ENCODE assay signal across 25 cellular contexts in genomic region chr5:152704286-152704685, GRCh38.
DNase-seq lines count a peak whose midpoint lies in the region; ATAC-seq, FAIRE-seq and TF ChIP-seq lines count a peak whose summit lies in the region.
"Had no signal": no experiment of that assay in that cellular context is flagged by ENCODE, and none has a peak within 500 bp of the region (broad histone marks: within the 10 kb centered on the region; RNA-seq: fewer than 3 reads in every experiment).

No MANE protein-coding gene starts in this region.

- ATAC-seq in HepG2 (no peak), right lobe of liver (no peak), IMR-90 (ENCODE audit: low read depth) (no peak), K562 (no peak)
- ATAC-seq: CD8-positive, alpha-beta T cell had no signal

- H3K4me3 Mint-ChIP-seq in HFFc6, result no peak overlapping the region
- H3K4me3 Mint-ChIP-seq: B cell; CD4-positive, alpha-beta T cell; CD8-positive, alpha-beta T cell had no signal

- H3K4me1 ChIP-seq in HepG2 (ENCODE audit: insufficient read depth, low read length) (no peaks in the 10 kb centered on the region), right lobe of liver (no peaks in the 10 kb centered on the region), IMR-90 (ENCODE audit: control insufficient read depth, insufficient read depth, low read length) (no peaks in the 10 kb centered on the region), K562 (replicated peaks in 1 of 2; ENCODE audit: control insufficient read depth in 2 of 2, insufficient read depth in 2 of 2, low read length in 2 of 2) (no peaks in the 10 kb centered on the region)

- H2AFZ ChIP-seq in HepG2 (ENCODE audit: low read length) (no peak overlapping the region), IMR-90 (replicated peaks; ENCODE audit: low read length, poor library complexity) (no peak overlapping the region), K562 (ENCODE audit: low read depth, low read length) (no peak overlapping the region)

- no peak overlapping the region for H3K27ac Mint-ChIP-seq in HFFc6
- H3K27ac Mint-ChIP-seq: B cell; CD4-positive, alpha-beta T cell; CD8-positive, alpha-beta T cell had no signal

- intact Hi-C loops in HepG2 (cut with micrococcal nuclease; ENCODE audit: unreplicated experiment), result no loop called here
- intact Hi-C loops in right lobe of liver (cut with DNase I), result no loop called here
- intact Hi-C loops in IMR-90 (cut with micrococcal nuclease), result no loop called here
- intact Hi-C loops in K562 (cut with micrococcal nuclease), result no loop called here
- intact Hi-C loops in cardiac septum (cut with DNase I), result no loop called here

- POLR2A ChIA-PET in HepG2 (lab: Yijun Ruan, JAX) (no interaction called here), IMR-90 (lab: Charles Lee; ENCODE audit: unreplicated experiment) (no interaction called here), K562 (lab: Yijun Ruan, JAX) (no interaction called here)

- no peaks in the 10 kb centered on the region for H3K36me3 Mint-ChIP-seq in HFFc6 (ENCODE audit: low read depth)
- H3K36me3 Mint-ChIP-seq: CD8-positive, alpha-beta T cell had no signal

- TF ChIP-seq RAD21 in HepG2 (CRISPR knock-in tag; IDR thresholded peaks at IDR 0.05), result no peak
- no peak for TF ChIP-seq RAD21 in IMR-90 (IDR thresholded peaks at IDR 0.05; ENCODE audit: low read length)
- no peak for TF ChIP-seq RAD21 in K562 (CRISPR knock-in tag; conservative IDR thresholded peaks at IDR 0.05 in 1 of 2, IDR thresholded peaks at IDR 0.05 in 1 of 2)

- H3K79me1 ChIP-seq in IMR-90 (ENCODE audit: low read depth in 1 of 2, low read length in 2 of 2), result no peaks in the 10 kb centered on the region

- no peak overlapping the region for H2AK5ac ChIP-seq in IMR-90 (ENCODE audit: low read depth, low read length)

- H3K4me3 ChIP-seq in HepG2 (replicated peaks in 1 of 3; ENCODE audit: insufficient read depth in 1 of 3, low read depth in 2 of 3, low read length in 3 of 3) (no peak overlapping the region), right lobe of liver (no peak overlapping the region), IMR-90 (ENCODE audit: insufficient read depth, low read depth, low read length) (no peak overlapping the region), K562 (no peak overlapping the region)
- H3K4me3 ChIP-seq: BLaER1 treated with 17β-estradiol and CSF1 and Interleukin-3, amounts not matched to agents 10 nM and 100 nM had no signal

- H3K9ac ChIP-seq in HepG2 (ENCODE audit: insufficient read depth, low read depth, low read length), result no peak overlapping the region
- H3K9ac ChIP-seq in IMR-90 (ENCODE audit: low read depth, low read length), result no peak overlapping the region
- H3K9ac ChIP-seq in K562 (ENCODE audit: insufficient read depth in 1 of 2, low read depth in 2 of 2, low read length in 2 of 2), result no peak overlapping the region
- H3K9ac ChIP-seq: BLaER1 treated with 17β-estradiol and CSF1 and Interleukin-3, amounts not matched to agents 10 nM and 100 nM had no signal

- H4K20me1 ChIP-seq in HepG2 (ENCODE audit: insufficient read depth, low read length) (no peaks in the 10 kb centered on the region), IMR-90 (ENCODE audit: insufficient read depth, low read length) (no peaks in the 10 kb centered on the region), K562 (replicated peaks; ENCODE audit: control insufficient read depth, insufficient read depth, low read length) (no peaks in the 10 kb centered on the region)
- H4K20me1 ChIP-seq: BLaER1 treated with 17β-estradiol and CSF1 and Interleukin-3, amounts not matched to agents 10 nM and 100 nM had no signal

- H3K27ac ChIP-seq in HepG2 (ENCODE audit: extremely low read length, insufficient read depth, low read length), result no peak overlapping the region
- H3K27ac ChIP-seq in right lobe of liver, result no peak overlapping the region
- H3K27ac ChIP-seq in IMR-90 (ENCODE audit: insufficient read depth, low read length), result no peak overlapping the region
- H3K27ac ChIP-seq in K562 (ENCODE audit: extremely low read depth, low read depth, low read length), result no peak overlapping the region
- H3K27ac ChIP-seq: BLaER1 treated with 17β-estradiol and CSF1 and Interleukin-3, amounts not matched to agents 10 nM and 100 nM; C4-2B had no signal

- H3K9me3 ChIP-seq in HepG2 (ENCODE audit: low read length) (peaks cover 69% of the 10 kb centered on the region), right lobe of liver (no peaks in the 10 kb centered on the region), IMR-90 (ENCODE audit: control insufficient read depth, insufficient read depth, low read length) (peaks cover 7% of the 10 kb centered on the region), K562 (replicated peaks; ENCODE audit: control insufficient read depth, insufficient read depth, low read depth, low read length) (0 out of 2 replicates have a peak, but pooled peaks cover 2% of the 10 kb centered on the region)

- no peak overlapping the region for H3K4ac ChIP-seq in IMR-90 (ENCODE audit: low read depth, low read length)

- no peak overlapping the region for H3K4me2 ChIP-seq in HepG2 (ENCODE audit: low read depth, low read length)
- H3K4me2 ChIP-seq in IMR-90 (ENCODE audit: low read depth, low read length), result no peak overlapping the region
- no peak overlapping the region for H3K4me2 ChIP-seq in K562 (ENCODE audit: insufficient read depth, low read length)
- H3K4me2 ChIP-seq: BLaER1 treated with 17β-estradiol and CSF1 and Interleukin-3, amounts not matched to agents 10 nM and 100 nM had no signal

- no peak overlapping the region for H4K8ac ChIP-seq in IMR-90 (ENCODE audit: low read depth in 2 of 2, low read length in 2 of 2)

- DNase-seq in HepG2 (ENCODE audit: low spot score) (no peak), right lobe of liver (no peak), IMR-90 (no peak), K562 (ENCODE audit: extremely low read depth in 1 of 4, low spot score in 3 of 4) (no peak), HFFc6 (no peak), cardiac septum (ENCODE audit: low spot score) (no peak), EL (no peak)
- DNase-seq: 8988T; AML-193; CD4-positive, alpha-beta T cell; CD8-positive, alpha-beta T cell; COR-L47; DMS 273 treated with DMSO at 0.1 percent for 48 hours; DMS153; DMS53; DMS79; DND-41; GF-D8 had no signal

- H2BK120ac ChIP-seq in IMR-90 (ENCODE audit: low read depth, low read length), result no peak overlapping the region

- H3K56ac ChIP-seq in IMR-90 (ENCODE audit: extremely low read depth, insufficient read depth, low read length), result no peak overlapping the region

- TF ChIP-seq EP300 in HepG2 (IDR thresholded peaks at IDR 0.05; ENCODE audit: low read depth in 2 of 2, low read length in 2 of 2), result no peak
- no peak for TF ChIP-seq EP300 in HepG2 (CRISPR knock-in tag; IDR thresholded peaks at IDR 0.05; ENCODE audit: borderline replicate concordance)
- TF ChIP-seq EP300 in K562 (IDR thresholded peaks at IDR 0.05; ENCODE audit: low read length), result no peak

- no peaks in the 10 kb centered on the region for H3K79me2 ChIP-seq in HepG2 (ENCODE audit: insufficient read depth, low read length)
- no peaks in the 10 kb centered on the region for H3K79me2 ChIP-seq in K562 (ENCODE audit: control insufficient read depth, insufficient read depth, low read length)

- CTCF ChIA-PET in HepG2 (lab: Yijun Ruan, JAX; ENCODE audit: low intra/inter-chr PET ratio, low total read pairs), result no interaction called here
- CTCF ChIA-PET in IMR-90 (lab: Yijun Ruan, JAX), result no interaction called here
- CTCF ChIA-PET in K562 (lab: Yijun Ruan, JAX; ENCODE audit: low intra/inter-chr PET ratio), result no interaction called here

- H4K91ac ChIP-seq in IMR-90 (ENCODE audit: insufficient read depth, low read depth, low read length), result no peak overlapping the region

- no peak for FAIRE-seq in HepG2 (lab: Jason Lieb, UNC)
- FAIRE-seq in K562 (lab: Jason Lieb, UNC), result no peak
- FAIRE-seq: A204.1, G401.6, GM12891, GM19239 had no signal

- TF ChIP-seq CTCF in HepG2 (CRISPR knock-in tag; IDR thresholded peaks at IDR 0.05), result no peak
- TF ChIP-seq CTCF in right lobe of liver (IDR thresholded peaks at IDR 0.05), result no peak
- no peak for TF ChIP-seq CTCF in IMR-90 (conservative IDR thresholded peaks at IDR 0.05; ENCODE audit: low read depth, low read length)
- no peak for TF ChIP-seq CTCF in K562 (IDR thresholded peaks at IDR 0.05 in 2 of 3, conservative IDR thresholded peaks at IDR 0.05 in 1 of 3; ENCODE audit: insufficient read depth in 2 of 3, low read depth in 1 of 3, low read length in 3 of 3)
- TF ChIP-seq CTCF in HFFc6 (IDR thresholded peaks at IDR 0.05), result no peak

- no peak overlapping the region for H2BK5ac ChIP-seq in IMR-90 (ENCODE audit: low read depth, low read length, poor library complexity, severe bottlenecking)

- in situ Hi-C loops in HepG2 (cut with HindIII; ENCODE audit: extremely low pct_ligation_motif_present, low pct_unique_long_range_greater_than_20kb) (no loop called here), IMR-90 (cut with MboI; ENCODE audit: low sequenced_read_pairs) (no loop called here), K562 (cut with MboI) (no loop called here)

- BruUV-seq in HepG2 (replicated peaks; lab: Mats Ljungman, UMichigan), result no TSS peak
- BruUV-seq in IMR-90 (replicated peaks; lab: Mats Ljungman, UMichigan), result no TSS peak
- no TSS peak for BruUV-seq in K562 (replicated peaks; lab: Mats Ljungman, UMichigan)

- no peaks in the 10 kb centered on the region for H3K36me3 ChIP-seq in HepG2 (replicated peaks in 1 of 2; ENCODE audit: control insufficient read depth in 1 of 2, insufficient read depth in 2 of 2, low read length in 2 of 2)
- no peaks in the 10 kb centered on the region for H3K36me3 ChIP-seq in right lobe of liver
- H3K36me3 ChIP-seq in IMR-90 (ENCODE audit: control insufficient read depth, insufficient read depth, low read length), result no peaks in the 10 kb centered on the region
- no peaks in the 10 kb centered on the region for H3K36me3 ChIP-seq in K562 (ENCODE audit: control insufficient read depth, insufficient read depth, low read length)
- H3K36me3 ChIP-seq: BLaER1 treated with 17β-estradiol and CSF1 and Interleukin-3, amounts not matched to agents 10 nM and 100 nM had no signal

- H3K14ac ChIP-seq in IMR-90 (replicated peaks; ENCODE audit: low read depth, low read length), result no peak overlapping the region

- H3K27me3 Mint-ChIP-seq in HFFc6 (ENCODE audit: insufficient read depth), result no peaks in the 10 kb centered on the region
- H3K27me3 Mint-ChIP-seq: B cell; CD4-positive, alpha-beta T cell had no signal

- no peak overlapping the region for H2AK9ac ChIP-seq in IMR-90 (replicated peaks; ENCODE audit: low read depth, low read length, poor library complexity)

- no peaks in the 10 kb centered on the region for H3K4me1 Mint-ChIP-seq in HFFc6 (ENCODE audit: low read depth)
- H3K4me1 Mint-ChIP-seq: B cell had no signal

- TF ChIP-seq POLR2A in HepG2 (IDR thresholded peaks at IDR 0.05; ENCODE audit: insufficient read depth in 1 of 2, low read depth in 2 of 2, low read length in 2 of 2), result no peak
- no peak for TF ChIP-seq POLR2A in right lobe of liver (IDR thresholded peaks at IDR 0.05)
- TF ChIP-seq POLR2A in IMR-90 (IDR thresholded peaks at IDR 0.05; ENCODE audit: low read depth, low read length), result no peak
- TF ChIP-seq POLR2A in K562 (conservative IDR thresholded peaks at IDR 0.05), result no peak

- no peak overlapping the region for H2BK15ac ChIP-seq in IMR-90 (ENCODE audit: low read depth, low read length)

- H3K27me3 ChIP-seq in HepG2 (ENCODE audit: control insufficient read depth in 1 of 2, insufficient read depth in 2 of 2, low read length in 2 of 2), result no peaks in the 10 kb centered on the region
- H3K27me3 ChIP-seq in right lobe of liver, result no peaks in the 10 kb centered on the region
- no peaks in the 10 kb centered on the region for H3K27me3 ChIP-seq in IMR-90 (ENCODE audit: control insufficient read depth, insufficient read depth, low read length)
- no peaks in the 10 kb centered on the region for H3K27me3 ChIP-seq in K562 (ENCODE audit: control insufficient read depth in 2 of 2, insufficient read depth in 2 of 2, low read length in 2 of 2)
- H3K27me3 ChIP-seq: BLaER1 treated with 17β-estradiol and CSF1 and Interleukin-3, amounts not matched to agents 10 nM and 100 nM had no signal

- H3K18ac ChIP-seq in IMR-90 (ENCODE audit: low read depth, low read length), result no peak overlapping the region

- H2BK20ac ChIP-seq in IMR-90 (ENCODE audit: low read depth, low read length), result no peak overlapping the region

- H3K9me1 ChIP-seq in IMR-90 (ENCODE audit: insufficient read depth, low read length), result no peaks in the 10 kb centered on the region
- H3K9me1 ChIP-seq in K562 (ENCODE audit: control insufficient read depth, insufficient read depth, low read length), result no peaks in the 10 kb centered on the region

- H4K5ac ChIP-seq in IMR-90 (ENCODE audit: low read depth, low read length), result no peak overlapping the region

- peaks cover 36% of the 10 kb centered on the region for H3K9me3 Mint-ChIP-seq in HFFc6

- dilution Hi-C loops in IMR-90 (cut with HindIII; ENCODE audit: low sequenced_read_pairs, unreplicated experiment), result no loop called here

- WGBS in HepG2 (ENCODE audit: low lambda C conversion rate), result 39% methylated on average over 1 of the region's 1 CpG
- 82% methylated on average over 1 of the region's 1 CpG for WGBS in right lobe of liver (ENCODE audit: insufficient coverage, low coverage, low lambda C conversion rate, missing lambda C conversion rate)
- WGBS in IMR-90 (ENCODE audit: extremely low coverage in 2 of 2, insufficient read length in 1 of 2), 2 experiments, result no CpG with 5 or more reads among the region's 1 CpG
- WGBS in K562 (ENCODE audit: insufficient coverage, low coverage, missing lambda C conversion rate), result 0% methylated on average over 1 of the region's 1 CpG

- H3K23ac ChIP-seq in IMR-90 (ENCODE audit: low read depth, low read length), result no peak overlapping the region

Comparison
In these comparisons a context has a peak if more than half of its experiments do, and no peak if none do; other contexts are left out.
1. Of the 241 proteins assayed by ChIP-seq in both HepG2 and K562: peak only in HepG2: none; only in K562: MAFG; in both: MAFF and MAFK; in neither: 238.